Comparison of ENCODE assay signal across 22 cellular contexts in the genomic region with DNA sequence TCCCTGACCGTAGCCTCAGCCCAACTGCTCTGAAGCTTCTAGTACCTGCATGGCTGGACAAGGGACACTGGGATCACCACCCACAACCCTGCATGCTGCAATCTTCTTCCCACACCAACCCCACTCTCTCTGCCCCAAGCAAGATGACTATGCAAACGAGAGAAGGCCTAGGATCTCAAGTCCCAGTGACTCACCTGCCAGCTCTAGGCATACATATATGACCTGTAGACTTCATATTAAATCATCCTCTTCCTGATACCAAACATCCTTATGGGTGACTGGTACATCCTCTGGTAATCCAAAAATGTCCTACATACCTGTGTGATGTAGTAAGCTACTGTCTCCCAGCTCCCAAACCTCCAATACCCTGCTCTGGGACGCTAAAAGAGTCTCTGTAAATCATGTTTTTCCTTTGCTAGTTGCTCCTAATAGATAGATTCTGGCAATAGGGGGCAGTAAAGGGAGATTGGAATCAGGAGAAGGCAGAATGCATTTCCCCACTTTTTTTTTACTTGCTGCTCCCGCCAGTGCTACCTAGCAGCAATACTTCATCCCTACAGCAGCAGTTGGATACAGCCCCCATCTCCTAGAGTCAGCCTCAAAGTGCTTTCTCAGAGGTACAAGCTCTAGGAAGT. TPM values are rescaled to one million over a fixed set of nuclear protein-coding genes. Genes with fewer than 3 reads are reported as not detected.
DNase-seq lines count a peak whose midpoint lies in the region; FAIRE-seq and TF ChIP-seq lines count a peak whose summit lies in the region.
"Had no signal": no experiment of that assay in that cellular context is flagged by ENCODE, and none has a peak within 500 bp of the region (broad histone marks: within the 10 kb centered on the region; RNA-seq: fewer than 3 reads in every experiment).

No MANE protein-coding gene starts in this region.

- TF ChIP-seq CTCF in C4-2B (conservative IDR thresholded peaks at IDR 0.05) (peak; percentile 18), bronchial epithelial cell (IDR thresholded peaks at IDR 0.05; ENCODE audit: insufficient read depth, low read length, severe bottlenecking) (peak; percentile 21), mesothelial cell of epicardium (IDR thresholded peaks at IDR 0.05; ENCODE audit: unreplicated experiment) (no peak)

- DNase-seq in HPDE6-E6E7 (ENCODE audit: extremely low spot score) (peak; percentile 32), bronchial epithelial cell (ENCODE audit: low read depth) (peak; percentile 94), kidney tubule cell (ENCODE audit: low spot score) (peak; percentile 91), NCI-H146 (lab: John Stamatoyannopoulos, UW) (no peak), mesothelial cell of epicardium (ENCODE audit: low spot score in 2 of 2, unreplicated experiment in 2 of 2) (no peak), HAP-1 (ENCODE audit: low spot score in 2 of 2) (no peak), T-helper 1 cell (no peak)
- DNase-seq: activated CD4-positive, alpha-beta T cell treated with anti-CD3 and anti-CD28 coated beads for 48 hours; activated CD8-positive, alpha-beta memory T cell treated with anti-CD3 and anti-CD28 coated beads, Interleukin-2, amount 50 U/mL, for 48 hours; activated gamma-delta T cell treated with Interleukin-2 at 50 U/mL for 16 hours; amygdala; DMS153; gastrocnemius medialis; MG63; naive B cell; NCI-H1930; posterior cingulate gyrus; SIG-M5; stimulated activated CD4-positive, alpha-beta T cell treated with anti-CD3 and anti-CD28 coated beads, Interleukin-4, amount 100 ng/mL, for 1 hour had no signal

- in situ Hi-C loops in HAP-1 (cut with MboI; ENCODE audit: low sequenced_read_pairs), result no loop called here

- H3K9me3 ChIP-seq in HAP-1, result no peaks in the 10 kb centered on the region
- H3K9me3 ChIP-seq: gastrocnemius medialis, MG63 had no signal

- no peak overlapping the region for H3K27ac Mint-ChIP-seq in mesothelial cell of epicardium
- H3K27ac Mint-ChIP-seq: naive B cell had no signal

- no peak overlapping the region for H3K27ac ChIP-seq in C4-2B
- H3K27ac ChIP-seq: gastrocnemius medialis had no signal

- no peaks in the 10 kb centered on the region for H3K36me3 Mint-ChIP-seq in mesothelial cell of epicardium
- H3K36me3 Mint-ChIP-seq: naive B cell had no signal

- H3K36me3 ChIP-seq in bronchial epithelial cell (ENCODE audit: control insufficient read depth, insufficient read depth, low read length) (no peaks in the 10 kb centered on the region), HAP-1 (replicated peaks) (no peaks in the 10 kb centered on the region)
- H3K36me3 ChIP-seq: gastrocnemius medialis, MG63 had no signal

- no peak for FAIRE-seq in bronchial epithelial cell (lab: Jason Lieb, UNC)

- no peak overlapping the region for H3K4me3 ChIP-seq in bronchial epithelial cell (ENCODE audit: low read depth, low read length)
- H3K4me3 ChIP-seq in HAP-1, result no peak overlapping the region
- H3K4me3 ChIP-seq: gastrocnemius medialis, lung, MG63, skin epidermis had no signal

- H3K4me1 ChIP-seq in HAP-1, result no peaks in the 10 kb centered on the region
- H3K4me1 ChIP-seq: gastrocnemius medialis had no signal

- peaks cover 4% of the 10 kb centered on the region for H3K27me3 Mint-ChIP-seq in mesothelial cell of epicardium (ENCODE audit: low read depth)

- H3K27me3 ChIP-seq in bronchial epithelial cell (ENCODE audit: control insufficient read depth, insufficient read depth, low read length) (no peaks in the 10 kb centered on the region), HAP-1 (ENCODE audit: low read depth) (no peaks in the 10 kb centered on the region)
- H3K27me3 ChIP-seq: gastrocnemius medialis had no signal

- peaks cover 22% of the 10 kb centered on the region for H3K4me1 Mint-ChIP-seq in mesothelial cell of epicardium
- H3K4me1 Mint-ChIP-seq: naive B cell had no signal

- H3K9me3 Mint-ChIP-seq in mesothelial cell of epicardium, result peaks cover 3% of the 10 kb centered on the region

- no peak overlapping the region for H3K4me3 Mint-ChIP-seq in mesothelial cell of epicardium

RNA-seq across cellular contexts. Expression of gene SOX9, which starts 43.4 kb away (rescaled TPM):
- total RNA-seq in bronchial epithelial cell, result 1.1 and 1.2 TPM in 2 replicates
- total RNA-seq in mesothelial cell of epicardium, result 43.2 to 47.8 TPM (median 47.1 TPM) in 3 replicates

Comparison
In these comparisons a context has a peak if more than half of its experiments do, and no peak if none do; other contexts are left out.
1. DNase-seq: peak in HPDE6-E6E7 (single experiment), bronchial epithelial cell (single experiment) and kidney tubule cell (single experiment); none in NCI-H146 (single experiment), mesothelial cell of epicardium (0 of 2), HAP-1 (0 of 2) and T-helper 1 cell (0 of 5).
2. RNA of gene SOX9, which starts 43.4 kb away (total RNA-seq): 43.2 to 47.8 TPM in mesothelial cell of epicardium; 1.1 to 1.2 TPM in bronchial epithelial cell; every median in the first group is over 10 times any median in the second.